8 cellular contexts compared by ENCODE assay signal in genomic region chr16:88783391-88784073, GRCh38. TPM values are rescaled to one million over a fixed set of nuclear protein-coding genes. Genes with fewer than 3 reads are reported as not detected.
A peak's percentile ranks its signal among the peaks of the same experiment; 100 is the strongest.
DNase-seq lines count a peak whose midpoint lies in the region; ATAC-seq and TF ChIP-seq lines count a peak whose summit lies in the region.

No MANE protein-coding gene starts in this region.

- DNase-seq in AG04449 (ENCODE audit: low read depth, low spot score): no peak
- no peak for DNase-seq in astrocyte of the spinal cord (ENCODE audit: low read depth, low spot score)
- DNase-seq in islet precursor cell: peak; percentile 71
- DNase-seq in stimulated activated effector memory CD8-positive, alpha-beta T cell treated with anti-CD3 and anti-CD28 coated beads, Interleukin-12 subunit alpha, Interleukin-12 subunit beta, amount 100 ng/mL, for 72 hours (ENCODE audit: low spot score in 2 of 2): no peak
- no peak for DNase-seq in stimulated activated CD4-positive, alpha-beta T cell treated with anti-CD3 and anti-CD28 coated beads, Interleukin-4, amount 100 ng/mL, for 1 hour
- no peak for DNase-seq in NCI-H187 treated with DMSO at 0.1 percent for 48 hours (lab: John Stamatoyannopoulos, UW)

- H3K27me3 Mint-ChIP-seq in IgD-negative memory B cell: no peaks in the 10 kb centered on the region

- no peak for TF ChIP-seq CTCF in AG04449 (IDR thresholded peaks at IDR 0.05; ENCODE audit: insufficient read depth, low read length, missing control alignments)
- no peak for TF ChIP-seq CTCF in astrocyte of the spinal cord (IDR thresholded peaks at IDR 0.05; ENCODE audit: low read depth, low read length)

- peak overlapping the region; percentile 94 to 97 (median 97) for H3K27ac Mint-ChIP-seq in IgD-negative memory B cell
- peak overlapping the region; percentile 98 for H3K27ac Mint-ChIP-seq in stimulated activated effector memory CD8-positive, alpha-beta T cell treated with anti-CD3 and anti-CD28 coated beads, Interleukin-12 subunit alpha, Interleukin-12 subunit beta, amount 100 ng/mL, for 72 hours

- no peaks in the 10 kb centered on the region for H3K36me3 Mint-ChIP-seq in IgD-negative memory B cell
- H3K36me3 Mint-ChIP-seq in stimulated activated effector memory CD8-positive, alpha-beta T cell treated with anti-CD3 and anti-CD28 coated beads, Interleukin-12 subunit alpha, Interleukin-12 subunit beta, amount 100 ng/mL, for 72 hours: peaks cover 28% of the 10 kb centered on the region

- CTCF ChIA-PET in AG04449 (lab: Yijun Ruan, JAX): interaction anchor here (0.5 to 5.9 kb wide), 12 partner anchors 11 to 98 kb away, joined by 3 to 76 read pairs (median 3); no protein-coding TSS in a partner anchor

- in situ Hi-C loops in astrocyte of the spinal cord (cut with HindIII; ENCODE audit: low sequenced_read_pairs): no loop called here

- H3K4me1 Mint-ChIP-seq in IgD-negative memory B cell: peaks cover 29 to 39% (median 32%) of the 10 kb centered on the region in 3 donors
- peaks cover 50% of the 10 kb centered on the region for H3K4me1 Mint-ChIP-seq in stimulated activated effector memory CD8-positive, alpha-beta T cell treated with anti-CD3 and anti-CD28 coated beads, Interleukin-12 subunit alpha, Interleukin-12 subunit beta, amount 100 ng/mL, for 72 hours

- H3K4me3 ChIP-seq in AG04449 (ENCODE audit: low read depth, low read length): peak overlapping the region; percentile 75
- peak overlapping the region; percentile 61 for H3K4me3 ChIP-seq in astrocyte of the spinal cord (ENCODE audit: low read depth, low read length)

- H3K4me3 Mint-ChIP-seq in IgD-negative memory B cell: peak overlapping the region; percentile 88 to 93 (median 91)
- peak overlapping the region; percentile 79 for H3K4me3 Mint-ChIP-seq in stimulated activated effector memory CD8-positive, alpha-beta T cell treated with anti-CD3 and anti-CD28 coated beads, Interleukin-12 subunit alpha, Interleukin-12 subunit beta, amount 100 ng/mL, for 72 hours

- no peak for ATAC-seq in stimulated activated effector memory CD8-positive, alpha-beta T cell treated with anti-CD3 and anti-CD28 coated beads, Interleukin-12 subunit alpha, Interleukin-12 subunit beta, amount 100 ng/mL, for 72 hours
- no peak for ATAC-seq in HG03139 (IDR thresholded peaks at IDR 0.05; ENCODE audit: unreplicated experiment)

- POLR2A ChIA-PET in AG04449 (lab: Yijun Ruan, JAX): interaction anchor here (0.7 to 5.2 kb wide), 9 partner anchors 11 to 68 kb away, joined by 3 to 95 read pairs (median 4); partner anchors contain the start of gene APRT

- no peaks in the 10 kb centered on the region for H3K9me3 Mint-ChIP-seq in IgD-negative memory B cell
- no peaks in the 10 kb centered on the region for H3K9me3 Mint-ChIP-seq in stimulated activated effector memory CD8-positive, alpha-beta T cell treated with anti-CD3 and anti-CD28 coated beads, Interleukin-12 subunit alpha, Interleukin-12 subunit beta, amount 100 ng/mL, for 72 hours

RNA-seq across cellular contexts. Expression of gene PIEZO1, which starts 1.5 kb away (rescaled TPM):
- polyA plus RNA-seq in IgD-negative memory B cell: 33.4 TPM

RNA-seq across cellular contexts. Expression of gene CDT1, which starts 20.1 kb away (rescaled TPM):
- 0.20 TPM for polyA plus RNA-seq in IgD-negative memory B cell

RNA-seq across cellular contexts. Expression of gene APRT, which starts 28.2 kb away (rescaled TPM):
- polyA plus RNA-seq in IgD-negative memory B cell: 416 TPM
